In the genomic region with DNA sequence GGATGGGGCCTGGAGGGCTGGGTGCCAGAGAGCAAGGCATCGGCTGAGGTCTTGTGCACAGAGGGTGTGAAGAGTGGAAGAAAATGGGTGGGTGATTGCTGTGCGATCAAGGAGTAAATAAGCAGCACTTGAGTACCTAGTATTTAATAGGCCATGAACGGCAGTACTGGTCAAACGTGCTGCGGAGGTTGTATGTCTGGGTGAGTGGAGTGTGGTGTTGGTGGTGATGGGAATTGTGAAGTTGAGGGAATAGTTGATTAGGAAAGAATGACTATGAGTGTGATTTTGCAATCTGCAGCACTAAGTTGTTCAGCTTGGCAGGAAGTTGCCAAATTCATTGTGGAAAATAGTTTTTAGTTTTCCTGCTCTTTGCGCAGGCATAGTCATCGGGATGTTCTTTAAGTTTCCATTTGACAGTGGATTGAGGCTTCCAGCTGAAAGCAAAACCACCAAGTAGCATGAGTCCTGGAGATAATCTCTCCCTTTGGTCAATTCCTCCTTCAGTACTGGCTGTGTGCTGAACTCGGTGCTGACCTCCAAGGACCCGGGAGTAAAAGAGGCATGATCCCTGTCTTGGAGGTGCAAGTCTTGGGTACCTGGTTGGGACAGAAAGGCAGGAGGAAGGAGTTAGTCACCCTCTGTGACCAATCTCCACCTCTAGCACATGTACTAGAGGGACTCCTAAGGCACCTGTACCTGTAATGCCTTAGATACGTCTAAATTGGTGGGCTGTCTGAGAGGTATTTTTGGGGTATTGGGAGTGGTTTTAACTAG, we compare ENCODE assay signal across 8 cellular contexts. TPM values are rescaled to one million over a fixed set of nuclear protein-coding genes. Genes with fewer than 3 reads are reported as not detected.
A peak's percentile ranks its signal among the peaks of the same experiment; 100 is the strongest.
DNase-seq lines count a peak whose midpoint lies in the region; ATAC-seq and TF ChIP-seq lines count a peak whose summit lies in the region.

No MANE protein-coding gene starts in this region.

- DNase-seq in GM04503 (ENCODE audit: low read depth), result peak; percentile 88
- DNase-seq in SK-N-MC (ENCODE audit: low read depth, low spot score), result no peak
- DNase-seq in glomerular visceral epithelial cell (ENCODE audit: extremely low spot score), result peak; percentile 16
- no peak for DNase-seq in gastrocnemius medialis
- DNase-seq in posterior vena cava (ENCODE audit: low spot score), result no peak
- no peak for DNase-seq in stimulated activated CD4-positive, alpha-beta T cell treated with anti-CD3 and anti-CD28 coated beads, Interleukin-15, amount 100 ng/mL, for 24 hours
- no peak for DNase-seq in COR-L47 (lab: John Stamatoyannopoulos, UW)

- ATAC-seq in gastrocnemius medialis (no peak), HG02840 (IDR thresholded peaks at IDR 0.05; ENCODE audit: low FRiP score, unreplicated experiment) (no peak)

- H3K4me1 ChIP-seq in gastrocnemius medialis, result peaks cover 40 to 44% of the 10 kb centered on the region in 2 donors

- intact Hi-C loops in gastrocnemius medialis (cut with DNase I; ENCODE audit: low total_unique reads) (no loop called here), posterior vena cava (cut with DNase I) (no loop called here)

- H3K9me3 ChIP-seq in SK-N-MC (ENCODE audit: low read depth, low read length) (no peaks in the 10 kb centered on the region), gastrocnemius medialis (no peaks in the 10 kb centered on the region)

- H3K36me3 ChIP-seq in SK-N-MC (ENCODE audit: insufficient read depth, low read length) (no peaks in the 10 kb centered on the region), gastrocnemius medialis (no peaks in the 10 kb centered on the region)

- no peaks in the 10 kb centered on the region for H3K27me3 ChIP-seq in gastrocnemius medialis

- TF ChIP-seq POLR2A in gastrocnemius medialis (IDR thresholded peaks at IDR 0.05), result peak; percentile 30 to 35

- TF ChIP-seq CTCF in gastrocnemius medialis (IDR thresholded peaks at IDR 0.05 in 4 of 5, conservative IDR thresholded peaks at IDR 0.05 in 1 of 5), result no peak

- no peak overlapping the region for H3K9ac ChIP-seq in SK-N-MC (ENCODE audit: insufficient read length)

- H3K27ac ChIP-seq in SK-N-MC (no peak overlapping the region), gastrocnemius medialis (peak overlapping the region; percentile 88 to 94 (median 91))

- H3K4me3 ChIP-seq in SK-N-MC (peak overlapping the region; percentile 90), gastrocnemius medialis (peak overlapping the region in 3 of 4 donors; percentile 81 to 93 (median 93))

- in situ Hi-C loops in gastrocnemius medialis (cut with MboI; ENCODE audit: low sequenced_read_pairs in 4 of 4), result no loop called here

RNA-seq across cellular contexts. Expression of a gene that starts 2.1 kb away (rescaled TPM):
- total RNA-seq in gastrocnemius medialis, result 100 to 1,000 TPM in 1 of 4 donors, 10 to 100 TPM in 3; 29.1 to 109 (median 37.9) TPM
- 10 to 100 TPM; 20.2 to 45.3 TPM for total RNA-seq in posterior vena cava

Comparison
In these comparisons a context has a peak if more than half of its experiments do, and no peak if none do; other contexts are left out.
1. DNase-seq: peak in GM04503 (single experiment) and glomerular visceral epithelial cell (single experiment); none in SK-N-MC (single experiment), gastrocnemius medialis (0 of 2), posterior vena cava (single experiment), stimulated activated CD4-positive, alpha-beta T cell treated with anti-CD3 and anti-CD28 coated beads, Interleukin-15, amount 100 ng/mL, for 24 hours (single experiment) and COR-L47 (single experiment).